34 cellular contexts compared by ENCODE assay signal in the genomic region with DNA sequence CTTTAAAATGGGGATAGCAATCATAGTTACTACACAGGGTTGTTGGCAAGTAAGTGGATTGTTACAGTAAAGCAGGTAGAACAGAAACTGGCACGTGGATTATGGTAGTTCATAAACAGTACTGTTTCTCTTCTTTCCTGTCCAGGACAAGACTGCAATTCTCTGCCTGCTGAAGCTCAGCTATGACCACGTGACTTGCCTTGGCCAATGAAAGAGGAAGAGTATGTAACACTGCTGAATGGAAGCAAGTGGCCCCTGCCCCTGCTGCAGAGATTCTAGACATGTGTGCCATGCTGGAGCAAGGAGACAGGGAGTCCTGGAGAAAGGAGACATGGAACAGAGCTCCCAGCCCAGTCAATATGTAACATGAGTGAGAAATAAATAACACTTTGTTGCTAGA.
"Had no signal": no experiment of that assay in that cellular context is flagged by ENCODE, and none has a peak within 500 bp of the region (broad histone marks: within the 10 kb centered on the region; RNA-seq: fewer than 3 reads in every experiment).

No MANE protein-coding gene starts in this region.

- H3K27me3 ChIP-seq: ascending aorta, cardiac muscle cell, colonic mucosa, esophagus squamous epithelium, left lung, sigmoid colon, thyroid gland, upper lobe of left lung, vagina had no signal

- H3K36me3 ChIP-seq: ascending aorta, cardiac muscle cell, colonic mucosa, esophagus squamous epithelium, left lung, prostate gland, sigmoid colon, thyroid gland, upper lobe of left lung, vagina had no signal

- H3K4me3 Mint-ChIP-seq: activated CD4-positive, alpha-beta memory T cell treated with anti-CD3 and anti-CD28 coated beads, Interleukin-2, amount 10 ng/mL, durations not matched to agents 7 days and 5 days; activated naive CD4-positive, alpha-beta T cell treated with anti-CD3 and anti-CD28 coated beads, Interleukin-2, amount 10 ng/mL, durations not matched to agents 7 days and 5 days; activated naive CD8-positive, alpha-beta T cell treated with anti-CD3 and anti-CD28 coated beads, Interleukin-2, amount 10 ng/mL, durations not matched to agents 7 days and 5 days; activated T-cell treated with anti-CD3 and anti-CD28 coated beads, Interleukin-2, amount 50 U/mL, for 24 hours; brain; nephron; stimulated activated effector memory CD8-positive, alpha-beta T cell treated with anti-CD3 and anti-CD28 coated beads, Interleukin-12 subunit alpha, Interleukin-12 subunit beta, amount 100 ng/mL, for 72 hours; stimulated activated naive CD8-positive, alpha-beta T cell treated with anti-CD3 and anti-CD28 coated beads, Interleukin-15, amount 100 ng/mL, for 72 hours had no signal

- H3K27ac ChIP-seq: ascending aorta, cardiac muscle cell, epithelial cell of prostate, esophagus squamous epithelium, left lung, prostate gland, sigmoid colon, thyroid gland, upper lobe of left lung, vagina, VCaP had no signal

- H3K9me3 Mint-ChIP-seq: activated CD4-positive, alpha-beta memory T cell treated with anti-CD3 and anti-CD28 coated beads, Interleukin-2, amount 10 ng/mL, durations not matched to agents 7 days and 5 days; activated naive CD8-positive, alpha-beta T cell treated with anti-CD3 and anti-CD28 coated beads, Interleukin-2, amount 10 ng/mL, durations not matched to agents 7 days and 5 days; brain had no signal

- DNase-seq: activated CD4-positive, alpha-beta memory T cell treated with anti-CD3 and anti-CD28 coated beads, Interleukin-2, amount 10 ng/mL, durations not matched to agents 7 days and 5 days; activated CD4-positive, alpha-beta T cell treated with anti-CD3 and anti-CD28 coated beads for 48 hours; activated CD8-positive, alpha-beta memory T cell treated with anti-CD3 and anti-CD28 coated beads, Interleukin-2, amount 50 U/mL, for 48 hours; activated gamma-delta T cell; activated naive CD4-positive, alpha-beta T cell treated with anti-CD3 and anti-CD28 coated beads, Interleukin-2, amount 10 ng/mL, durations not matched to agents 7 days and 5 days; activated naive CD8-positive, alpha-beta T cell treated with anti-CD3 and anti-CD28 coated beads, Interleukin-2, amount 10 ng/mL, durations not matched to agents 7 days and 5 days; activated T-cell treated with anti-CD3 and anti-CD28 coated beads, Interleukin-2, amount 50 U/mL, for 24 hours; cerebellar nuclear complex; colonic mucosa; effector CD8-positive, alpha-beta T cell; esophagus squamous epithelium; foreskin melanocyte; kidney glomerular epithelial cell; left lung; mesendoderm; retina; sigmoid colon; small intestine; stimulated activated CD4-positive, alpha-beta T cell treated with anti-CD3 and anti-CD28 coated beads, Interleukin-4, amount 100 ng/mL, for 24 hours; stimulated activated naive CD8-positive, alpha-beta T cell treated with anti-CD3 and anti-CD28 coated beads, Interleukin-15, amount 100 ng/mL, for 72 hours; substantia nigra; T-helper 9 cell; thyroid gland; upper lobe of left lung had no signal

- H3K27me3 Mint-ChIP-seq: activated CD4-positive, alpha-beta memory T cell treated with anti-CD3 and anti-CD28 coated beads, Interleukin-2, amount 10 ng/mL, durations not matched to agents 7 days and 5 days; activated naive CD4-positive, alpha-beta T cell treated with anti-CD3 and anti-CD28 coated beads, Interleukin-2, amount 10 ng/mL, durations not matched to agents 7 days and 5 days; activated naive CD8-positive, alpha-beta T cell treated with anti-CD3 and anti-CD28 coated beads, Interleukin-2, amount 10 ng/mL, durations not matched to agents 7 days and 5 days; activated T-cell treated with anti-CD3 and anti-CD28 coated beads, Interleukin-2, amount 50 U/mL, for 24 hours; stimulated activated naive CD8-positive, alpha-beta T cell treated with anti-CD3 and anti-CD28 coated beads, Interleukin-15, amount 100 ng/mL, for 72 hours had no signal

- H3K4me1 Mint-ChIP-seq: activated CD4-positive, alpha-beta memory T cell treated with anti-CD3 and anti-CD28 coated beads, Interleukin-2, amount 10 ng/mL, durations not matched to agents 7 days and 5 days; activated naive CD4-positive, alpha-beta T cell treated with anti-CD3 and anti-CD28 coated beads, Interleukin-2, amount 10 ng/mL, durations not matched to agents 7 days and 5 days; activated naive CD8-positive, alpha-beta T cell treated with anti-CD3 and anti-CD28 coated beads, Interleukin-2, amount 10 ng/mL, durations not matched to agents 7 days and 5 days; brain; nephron; stimulated activated effector memory CD8-positive, alpha-beta T cell treated with anti-CD3 and anti-CD28 coated beads, Interleukin-12 subunit alpha, Interleukin-12 subunit beta, amount 100 ng/mL, for 72 hours; stimulated activated naive CD8-positive, alpha-beta T cell treated with anti-CD3 and anti-CD28 coated beads, Interleukin-15, amount 100 ng/mL, for 72 hours had no signal

- H3K4me1 ChIP-seq: ascending aorta, colonic mucosa, esophagus squamous epithelium, left lung, prostate gland, sigmoid colon, thyroid gland, upper lobe of left lung, vagina had no signal

- H3K36me3 Mint-ChIP-seq: activated naive CD4-positive, alpha-beta T cell treated with anti-CD3 and anti-CD28 coated beads, Interleukin-2, amount 10 ng/mL, durations not matched to agents 7 days and 5 days; activated naive CD8-positive, alpha-beta T cell treated with anti-CD3 and anti-CD28 coated beads, Interleukin-2, amount 10 ng/mL, durations not matched to agents 7 days and 5 days; brain; stimulated activated effector memory CD8-positive, alpha-beta T cell treated with anti-CD3 and anti-CD28 coated beads, Interleukin-12 subunit alpha, Interleukin-12 subunit beta, amount 100 ng/mL, for 72 hours had no signal

- H3K9me3 ChIP-seq: ascending aorta, colonic mucosa, esophagus squamous epithelium, left lung, prostate gland, sigmoid colon, thyroid gland, upper lobe of left lung, vagina had no signal

- H3K4me3 ChIP-seq: ascending aorta, cardiac muscle cell, colonic mucosa, esophagus squamous epithelium, left lung, lung, prostate gland, sigmoid colon, thyroid gland, upper lobe of left lung, vagina had no signal

- ATAC-seq: left lung; stimulated activated effector memory CD8-positive, alpha-beta T cell treated with anti-CD3 and anti-CD28 coated beads, Interleukin-12 subunit alpha, Interleukin-12 subunit beta, amount 100 ng/mL, for 72 hours; stimulated activated naive CD8-positive, alpha-beta T cell treated with anti-CD3 and anti-CD28 coated beads, Interleukin-15, amount 100 ng/mL, for 72 hours had no signal

- H3K27ac Mint-ChIP-seq: activated CD4-positive, alpha-beta memory T cell treated with anti-CD3 and anti-CD28 coated beads, Interleukin-2, amount 10 ng/mL, durations not matched to agents 7 days and 5 days; activated naive CD4-positive, alpha-beta T cell treated with anti-CD3 and anti-CD28 coated beads, Interleukin-2, amount 10 ng/mL, durations not matched to agents 7 days and 5 days; activated naive CD8-positive, alpha-beta T cell treated with anti-CD3 and anti-CD28 coated beads, Interleukin-2, amount 10 ng/mL, durations not matched to agents 7 days and 5 days; activated T-cell treated with anti-CD3 and anti-CD28 coated beads, Interleukin-2, amount 50 U/mL, for 24 hours; brain; stimulated activated effector memory CD8-positive, alpha-beta T cell treated with anti-CD3 and anti-CD28 coated beads, Interleukin-12 subunit alpha, Interleukin-12 subunit beta, amount 100 ng/mL, for 72 hours; stimulated activated naive CD8-positive, alpha-beta T cell treated with anti-CD3 and anti-CD28 coated beads, Interleukin-15, amount 100 ng/mL, for 72 hours had no signal
